Comparison of ENCODE assay signal across 1 cellular context in the genomic region with DNA sequence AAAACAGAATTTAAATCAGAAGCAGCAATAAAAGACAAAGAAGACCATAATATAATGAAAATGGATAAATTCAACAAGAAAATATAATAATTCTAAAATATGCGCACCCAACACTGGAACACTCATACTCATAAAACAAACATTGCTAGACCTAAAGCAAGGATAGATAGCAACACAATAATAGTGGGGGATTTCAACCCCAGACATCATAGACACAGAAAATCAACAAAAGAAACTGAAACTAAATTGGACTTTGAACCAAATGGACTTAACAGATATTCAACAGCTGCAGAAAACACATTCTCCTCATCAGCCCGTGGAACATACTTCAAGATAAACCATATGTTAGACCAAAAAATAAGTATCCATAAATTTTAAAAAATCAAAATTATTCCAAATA.
A peak's percentile ranks its signal among the peaks of the same experiment; 100 is the strongest.
TF ChIP-seq lines count a peak whose summit lies in the region.

No MANE protein-coding gene starts in this region.

TF ChIP-seq in GM12878, 131 proteins besides CTCF, POLR2A, EP300 and RAD21:
- TF ChIP-seq IKZF2 (IDR thresholded peaks at IDR 0.05) = peak in 1 of 2 experiments; percentile 17; a peak in 2 of 4 replicates
- TF ChIP-seq NBN (IDR thresholded peaks at IDR 0.05) = peak; percentile 55; the same call in 1 of the 2 replicates
- TF ChIP-seq ZNF24 (IDR thresholded peaks at IDR 0.05) = no peak
- TF ChIP-seq, protein P1, sequence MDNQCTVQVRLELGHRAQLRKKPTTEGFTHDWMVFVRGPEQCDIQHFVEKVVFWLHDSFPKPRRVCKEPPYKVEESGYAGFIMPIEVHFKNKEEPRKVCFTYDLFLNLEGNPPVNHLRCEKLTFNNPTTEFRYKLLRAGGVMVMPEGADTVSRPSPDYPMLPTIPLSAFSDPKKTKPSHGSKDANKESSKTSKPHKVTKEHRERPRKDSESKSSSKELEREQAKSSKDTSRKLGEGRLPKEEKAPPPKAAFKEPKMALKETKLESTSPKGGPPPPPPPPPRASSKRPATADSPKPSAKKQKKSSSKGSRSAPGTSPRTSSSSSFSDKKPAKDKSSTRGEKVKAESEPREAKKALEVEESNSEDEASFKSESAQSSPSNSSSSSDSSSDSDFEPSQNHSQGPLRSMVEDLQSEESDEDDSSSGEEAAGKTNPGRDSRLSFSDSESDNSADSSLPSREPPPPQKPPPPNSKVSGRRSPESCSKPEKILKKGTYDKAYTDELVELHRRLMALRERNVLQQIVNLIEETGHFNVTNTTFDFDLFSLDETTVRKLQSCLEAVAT (IDR thresholded peaks at IDR 0.05) = peak; percentile 65; the same call in 1 of the 2 replicates
- TF ChIP-seq ATF7 (IDR thresholded peaks at IDR 0.05; ENCODE audit: low read depth) = peak; percentile 24; the same call in 1 of the 2 replicates
- TF ChIP-seq, protein P2, sequence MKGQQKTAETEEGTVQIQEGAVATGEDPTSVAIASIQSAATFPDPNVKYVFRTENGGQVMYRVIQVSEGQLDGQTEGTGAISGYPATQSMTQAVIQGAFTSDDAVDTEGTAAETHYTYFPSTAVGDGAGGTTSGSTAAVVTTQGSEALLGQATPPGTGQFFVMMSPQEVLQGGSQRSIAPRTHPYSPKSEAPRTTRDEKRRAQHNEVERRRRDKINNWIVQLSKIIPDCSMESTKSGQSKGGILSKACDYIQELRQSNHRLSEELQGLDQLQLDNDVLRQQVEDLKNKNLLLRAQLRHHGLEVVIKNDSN (IDR thresholded peaks at IDR 0.05; ENCODE audit: borderline replicate concordance, extremely low read length, insufficient read depth, low read depth, low read length) = no peak
TF ChIP-seq in GM12878: peak in this region for 4.
